In the genomic region with DNA sequence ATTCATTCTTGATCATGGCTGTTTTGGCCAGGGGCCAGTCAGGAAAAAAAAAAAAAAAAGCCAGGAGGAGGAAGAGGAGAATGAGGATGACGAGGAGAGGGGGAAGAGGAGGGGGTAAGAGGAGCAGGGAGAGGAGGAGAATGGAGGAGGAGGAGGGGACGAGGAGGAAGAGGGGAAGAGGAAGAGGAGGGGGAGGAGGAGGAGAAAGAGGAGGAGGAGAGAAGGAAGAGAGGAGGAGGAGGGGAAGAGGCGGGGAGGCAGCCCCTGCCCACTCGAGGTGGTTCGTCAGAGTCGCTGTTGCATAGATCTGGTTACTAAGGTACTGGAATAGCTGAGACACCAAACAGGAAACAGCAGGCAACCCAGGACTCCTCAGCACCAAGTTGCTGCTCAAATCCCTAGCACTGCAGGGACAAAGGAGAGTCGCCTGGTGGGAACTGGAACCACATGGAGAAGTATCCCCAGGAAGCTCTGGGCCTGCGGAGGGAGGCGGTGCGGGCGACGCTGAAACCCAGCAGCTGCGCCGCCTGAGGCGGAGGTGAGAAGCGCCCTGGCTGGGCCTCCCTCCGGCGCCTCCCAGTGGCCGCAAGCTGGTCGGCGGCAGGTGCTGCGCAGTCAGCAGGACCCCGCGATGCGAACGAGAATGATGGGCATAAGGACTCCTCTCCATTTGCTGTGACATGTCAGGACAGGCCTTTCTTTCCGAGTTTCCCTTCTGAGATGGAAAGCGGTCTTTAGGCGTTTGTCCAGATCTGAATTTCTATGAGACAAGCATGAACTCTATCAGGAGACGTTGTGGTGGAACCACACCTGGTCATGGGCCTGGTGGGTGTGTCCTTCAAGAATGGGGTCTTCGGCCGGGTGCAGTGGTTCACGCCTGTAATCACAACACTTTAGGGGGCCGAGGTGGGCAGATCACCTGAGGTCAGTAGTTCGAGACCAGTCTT, we compare ENCODE assay signal across 8 cellular contexts. TPM values are rescaled to one million over a fixed set of nuclear protein-coding genes. Genes with fewer than 3 reads are reported as not detected.
DNase-seq lines count a peak whose midpoint lies in the region; ATAC-seq and TF ChIP-seq lines count a peak whose summit lies in the region.

No MANE protein-coding gene starts in this region.

- TF ChIP-seq POLR2A in NB4 (IDR thresholded peaks at IDR 0.05; ENCODE audit: extremely low read depth, insufficient read length) (no peak), body of pancreas (IDR thresholded peaks at IDR 0.05) (peak in 1 of 3 donors; percentile 26), gastrocnemius medialis (IDR thresholded peaks at IDR 0.05) (no peak)

- no peaks in the 10 kb centered on the region for H3K36me3 ChIP-seq in GM23248 (ENCODE audit: low read depth)
- H3K36me3 ChIP-seq in body of pancreas (replicated peaks in 1 of 2; ENCODE audit: insufficient read depth in 1 of 2, low read depth in 2 of 2): no peaks in the 10 kb centered on the region
- H3K36me3 ChIP-seq in gastrocnemius medialis: no peaks in the 10 kb centered on the region

- peak overlapping the region; percentile 96 for H2AFZ ChIP-seq in GM23248

- H3K27me3 ChIP-seq in GM23248 (replicated peaks; ENCODE audit: insufficient read depth) (no peaks in the 10 kb centered on the region), body of pancreas (no peaks in the 10 kb centered on the region), gastrocnemius medialis (no peaks in the 10 kb centered on the region)

- TF ChIP-seq CTCF in NB4 (IDR thresholded peaks at IDR 0.05; ENCODE audit: low read depth, low read length) (peak; percentile 97), body of pancreas (IDR thresholded peaks at IDR 0.05) (peak; percentile 95 to 99 (median 99)), gastrocnemius medialis (IDR thresholded peaks at IDR 0.05 in 4 of 5, conservative IDR thresholded peaks at IDR 0.05 in 1 of 5) (peak; percentile 90 to 100 (median 99))

- H3K9me3 ChIP-seq in GM23248 (ENCODE audit: low read depth) (no peaks in the 10 kb centered on the region), body of pancreas (no peaks in the 10 kb centered on the region), gastrocnemius medialis (no peaks in the 10 kb centered on the region)

- H3K79me2 ChIP-seq in GM23248 (ENCODE audit: insufficient read depth): no peaks in the 10 kb centered on the region

- no peaks in the 10 kb centered on the region for H3K9me2 ChIP-seq in GM23248 (ENCODE audit: insufficient read depth)

- H3K4me1 ChIP-seq in GM23248 (ENCODE audit: insufficient read depth): peaks cover 22% of the 10 kb centered on the region
- peaks cover 8% of the 10 kb centered on the region for H3K4me1 ChIP-seq in body of pancreas
- H3K4me1 ChIP-seq in gastrocnemius medialis: peaks cover 13 to 19% of the 10 kb centered on the region in 2 donors

- H4K20me1 ChIP-seq in GM23248 (ENCODE audit: insufficient read depth): no peaks in the 10 kb centered on the region

- peak overlapping the region; percentile 62 for H3K27ac ChIP-seq in GM23248
- peak overlapping the region in 2 of 4 donors; percentile 32 to 49 for H3K27ac ChIP-seq in body of pancreas
- peak overlapping the region; percentile 64 to 80 (median 73) for H3K27ac ChIP-seq in gastrocnemius medialis

- 5 to 6% methylated on average over 30 to 33 of the region's 35 CpGs for WGBS in GM23248 (ENCODE audit: low coverage in 1 of 2, low lambda C conversion rate in 2 of 2, missing lambda C conversion rate in 2 of 2), 2 experiments
- WGBS in body of pancreas, 2 donors: 17 to 21% methylated on average over 19 to 35 of the region's 35 CpGs

- DNase-seq in D341Med (ENCODE audit: low spot score) (peak; percentile 82), GM23248 (peak; percentile 94), NB4 (ENCODE audit: low read depth) (peak; percentile 85), UCSD-AML1 (lab: John Stamatoyannopoulos, UW; ENCODE audit: unreplicated experiment) (peak; percentile 87), body of pancreas (peak; percentile 83 to 87 (median 86)), iPS DF 4.7 (ENCODE audit: extremely low read depth, low spot score) (peak; percentile 88), gastrocnemius medialis (peak; percentile 60 to 75)

- in situ Hi-C loops in GM23248 (cut with MboI): loop anchor here (10.0 kb wide), 1 partner anchor 145 kb away; no protein-coding TSS in a partner anchor
- in situ Hi-C loops in gastrocnemius medialis (cut with MboI; ENCODE audit: low sequenced_read_pairs in 4 of 4): loop anchor here in 3 of 4 donors (5.0 to 10.0 kb wide), 3 partner anchors 143 to 148 kb away; no protein-coding TSS in a partner anchor

- intact Hi-C loops in body of pancreas (cut with DNase I) (loop anchor here (5.0 kb wide), 1 partner anchor 138 kb away; no protein-coding TSS in a partner anchor), gastrocnemius medialis (cut with DNase I; ENCODE audit: low total_unique reads) (loop anchor here (1.0 kb wide), 2 partner anchors 64 to 142 kb away; partner anchors contain the start of gene LRRC2)

- peaks cover 4% of the 10 kb centered on the region; the same call in 1 of the 2 replicates for H3F3A ChIP-seq in GM23248 (ENCODE audit: insufficient read depth)

- H3K4me3 ChIP-seq in GM23248: peak overlapping the region; percentile 58
- no peak overlapping the region for H3K4me3 ChIP-seq in NB4 (ENCODE audit: low read depth, low read length)
- no peak overlapping the region for H3K4me3 ChIP-seq in body of pancreas
- H3K4me3 ChIP-seq in gastrocnemius medialis: peak overlapping the region; percentile 18 to 42 (median 30)

- peak; percentile 96 for ATAC-seq in body of pancreas
- ATAC-seq in gastrocnemius medialis: peak; percentile 83 to 91
- ATAC-seq in HG02840 (IDR thresholded peaks at IDR 0.05; ENCODE audit: low FRiP score, unreplicated experiment): no peak

- H3K4me2 ChIP-seq in GM23248 (ENCODE audit: unreplicated experiment): peak overlapping the region; percentile 70

- H3K9ac ChIP-seq in GM23248: peak overlapping the region; percentile 66

RNA-seq across cellular contexts. Expression of gene FAM240A, which starts 17.5 kb away (rescaled TPM):
- total RNA-seq in GM23248 (2014; rRNA removed; shearing (Covaris generic)): not detected in 2 replicates
- polyA plus RNA-seq in GM23248 (2016; fragmentation: Nextera tagmentation; extraction: Ambion mirVana): not detected in 2 replicates
- total RNA-seq in body of pancreas (not detected), gastrocnemius medialis (under 1 TPM in 1 of 4 donors, not detected in 3; 0.18 TPM)

Comparison
In these comparisons a context has a peak if more than half of its experiments do, and no peak if none do; other contexts are left out.
1. H3K4me3 ChIP-seq: peak in GM23248 (single experiment) and gastrocnemius medialis (4 of 4); none in NB4 (single experiment) and body of pancreas (0 of 2).
2. Peak in every context shown above with its lines, with median percentiles within 50 percentile points of each other: DNase-seq and CTCF ChIP-seq.